ENCODE assay signal across 8 cellular contexts in genomic region chr13:44141213-44141724, GRCh38.
DNase-seq lines count a peak whose midpoint lies in the region; ATAC-seq lines count a peak whose summit lies in the region.

No MANE protein-coding gene starts in this region.

- no peak for ATAC-seq in activated naive CD4-positive, alpha-beta T cell treated with anti-CD3 and anti-CD28 coated beads, Interleukin-2, amount 50 U/mL, for 72 hours
- ATAC-seq in stimulated activated memory B cell treated with anti-CD40 and anti-IgM and Interleukin-4, amounts not matched to agents 10 μg/mL and 1 μg/mL and 100 μg/mL, for 72 hours: no peak
- no peak for ATAC-seq in GM18498 (IDR thresholded peaks at IDR 0.05; ENCODE audit: unreplicated experiment)

- peak; percentile 6 for DNase-seq in stimulated activated CD4-positive, alpha-beta T cell treated with anti-CD3 and anti-CD28 coated beads, Interleukin-4, amount 100 ng/mL, for 24 hours
- DNase-seq in stimulated activated CD4-positive, alpha-beta T cell treated with anti-CD3 and anti-CD28 coated beads, Interleukin-4, amount 100 ng/mL, for 1 hour: no peak
- peak in 1 of 2 donors; percentile 14 for DNase-seq in activated naive CD4-positive, alpha-beta T cell treated with anti-CD3 and anti-CD28 coated beads, Interleukin-2, amount 50 U/mL, for 72 hours (ENCODE audit: low spot score in 2 of 2)
- DNase-seq in SHP77 treated with DMSO at 0.1 percent for 48 hours (lab: John Stamatoyannopoulos, UW) (no peak), HuH-7 (ENCODE audit: low spot score) (no peak)

- peaks cover 18% of the 10 kb centered on the region for H3K4me1 Mint-ChIP-seq in stimulated activated memory B cell treated with anti-CD40 and anti-IgM and Interleukin-4, amounts not matched to agents 10 μg/mL and 1 μg/mL and 100 μg/mL, for 72 hours

- H3K27me3 Mint-ChIP-seq in stimulated activated memory B cell treated with anti-CD40 and anti-IgM and Interleukin-4, amounts not matched to agents 10 μg/mL and 1 μg/mL and 100 μg/mL, for 72 hours: peaks cover 3% of the 10 kb centered on the region

- peak overlapping the region; percentile 96 for H3K27ac Mint-ChIP-seq in activated naive CD4-positive, alpha-beta T cell treated with anti-CD3 and anti-CD28 coated beads, Interleukin-2, amount 50 U/mL, for 72 hours
- H3K27ac Mint-ChIP-seq in stimulated activated memory B cell treated with anti-CD40 and anti-IgM and Interleukin-4, amounts not matched to agents 10 μg/mL and 1 μg/mL and 100 μg/mL, for 72 hours: peak overlapping the region; percentile 92

- no peaks in the 10 kb centered on the region for H3K9me3 Mint-ChIP-seq in activated naive CD4-positive, alpha-beta T cell treated with anti-CD3 and anti-CD28 coated beads, Interleukin-2, amount 50 U/mL, for 72 hours
- H3K9me3 Mint-ChIP-seq in stimulated activated memory B cell treated with anti-CD40 and anti-IgM and Interleukin-4, amounts not matched to agents 10 μg/mL and 1 μg/mL and 100 μg/mL, for 72 hours: no peaks in the 10 kb centered on the region

- H3K4me3 Mint-ChIP-seq in stimulated activated memory B cell treated with anti-CD40 and anti-IgM and Interleukin-4, amounts not matched to agents 10 μg/mL and 1 μg/mL and 100 μg/mL, for 72 hours: peak overlapping the region; percentile 85

- peaks cover 0 to 6% of the 10 kb centered on the region in 2 donors for H3K36me3 Mint-ChIP-seq in activated naive CD4-positive, alpha-beta T cell treated with anti-CD3 and anti-CD28 coated beads, Interleukin-2, amount 50 U/mL, for 72 hours
- no peaks in the 10 kb centered on the region for H3K36me3 Mint-ChIP-seq in stimulated activated memory B cell treated with anti-CD40 and anti-IgM and Interleukin-4, amounts not matched to agents 10 μg/mL and 1 μg/mL and 100 μg/mL, for 72 hours

- no peaks in the 10 kb centered on the region for H3K9me3 ChIP-seq in iPS-18c (ENCODE audit: control insufficient read depth, insufficient read depth, low read length)

- H3K4me3 ChIP-seq in iPS-18c (ENCODE audit: insufficient read depth, low read depth, low read length): peak overlapping the region; percentile 83
